8 cellular contexts compared by ENCODE assay signal in genomic region chr3:85821130-85821756, GRCh38.
DNase-seq lines count a peak whose midpoint lies in the region; ATAC-seq and TF ChIP-seq lines count a peak whose summit lies in the region.

No MANE protein-coding gene starts in this region.

- DNase-seq in AG04450 (ENCODE audit: low read depth, low spot score) (no peak), HT-29 (ENCODE audit: low spot score) (peak; percentile 23), SK-N-DZ (ENCODE audit: low spot score) (peak; percentile 43), kidney epithelial cell (ENCODE audit: low read depth) (peak; percentile 9), cerebellar nuclear complex (lab: John Stamatoyannopoulos, UW) (no peak), AG20443 (ENCODE audit: low spot score) (no peak)
- no peak for DNase-seq in stimulated activated CD4-positive, alpha-beta T cell treated with anti-CD3 and anti-CD28 coated beads, Interleukin-4, amount 100 ng/mL, for 4 hours

- TF ChIP-seq CTCF in AG04450 (IDR thresholded peaks at IDR 0.05; ENCODE audit: low read depth, low read length), result peak; percentile 29
- TF ChIP-seq CTCF in kidney epithelial cell (IDR thresholded peaks at IDR 0.05; ENCODE audit: insufficient read depth, low read length, poor library complexity, severe bottlenecking), result peak; percentile 80

- peak; percentile 63 for ATAC-seq in GM18909 (IDR thresholded peaks at IDR 0.05; ENCODE audit: poor library complexity, unreplicated experiment)

- no peaks in the 10 kb centered on the region for H3K9me3 ChIP-seq in AG04450 (ENCODE audit: control insufficient read depth, insufficient read depth, low read length)

- H3K4me3 ChIP-seq in AG04450 (ENCODE audit: low read depth, low read length) (no peak overlapping the region), kidney epithelial cell (ENCODE audit: low read depth, low read length) (no peak overlapping the region)

- H3K27me3 ChIP-seq in AG04450 (ENCODE audit: control insufficient read depth, insufficient read depth, low read length) (no peaks in the 10 kb centered on the region), kidney epithelial cell (ENCODE audit: control insufficient read depth, insufficient read depth, low read length) (no peaks in the 10 kb centered on the region)

- POLR2A ChIA-PET in AG04450 (lab: Yijun Ruan, JAX), result no interaction called here

- no peaks in the 10 kb centered on the region for H3K36me3 ChIP-seq in kidney epithelial cell (ENCODE audit: control insufficient read depth, insufficient read depth, low read length)

- CTCF ChIA-PET in AG04450 (lab: Charles Lee), result interaction anchor here (0.6 to 0.9 kb wide), 2 partner anchors 19 to 837 kb away, joined by 3 read pairs; no protein-coding TSS in a partner anchor

- no peak overlapping the region for H3K27ac ChIP-seq in AG04450 (ENCODE audit: low read depth, low read length)

Comparison
In these comparisons a context has a peak if more than half of its experiments do, and no peak if none do; other contexts are left out.
1. DNase-seq: peak in HT-29 (single experiment), SK-N-DZ (single experiment) and kidney epithelial cell (single experiment); none in AG04450 (single experiment), cerebellar nuclear complex (0 of 2), AG20443 (single experiment) and stimulated activated CD4-positive, alpha-beta T cell treated with anti-CD3 and anti-CD28 coated beads, Interleukin-4, amount 100 ng/mL, for 4 hours (0 of 2).